8 cellular contexts compared by ENCODE assay signal in genomic region chr12:46386877-46387629, GRCh38. TPM values are rescaled to one million over a fixed set of nuclear protein-coding genes. Genes with fewer than 3 reads are reported as not detected.
DNase-seq lines count a peak whose midpoint lies in the region; ATAC-seq and TF ChIP-seq lines count a peak whose summit lies in the region.

No MANE protein-coding gene starts in this region.

- H3K4me1 ChIP-seq in BLaER1 treated with 17β-estradiol and CSF1 and Interleukin-3, amounts not matched to agents 10 nM and 100 nM = peaks cover 71 to 85% (median 79%) of the 10 kb centered on the region in 10 experiments

- peaks cover 0 to 7% (median 0%) of the 10 kb centered on the region in 11 experiments; a peak in 2 of 22 replicates for H3K36me3 ChIP-seq in BLaER1 treated with 17β-estradiol and CSF1 and Interleukin-3, amounts not matched to agents 10 nM and 100 nM

- H3K27me3 Mint-ChIP-seq in MCF 10A (ENCODE audit: insufficient read depth, unreplicated experiment) = no peaks in the 10 kb centered on the region

- ATAC-seq in GM19324 (IDR thresholded peaks at IDR 0.05; ENCODE audit: low FRiP score, unreplicated experiment) = no peak

- POLR2A ChIA-PET in MCF 10A (lab: Yijun Ruan, JAX) = interaction anchor here (0.8 to 15.1 kb wide), 31 partner anchors 9 to 314 kb away, joined by 3 to 302 read pairs (median 10); partner anchors contain the start of genes SLC38A1 and SLC38A2

- peaks cover 0 to 12% (median 9%) of the 10 kb centered on the region in 11 experiments; a peak in 16 of 22 replicates for H3K9me3 ChIP-seq in BLaER1 treated with 17β-estradiol and CSF1 and Interleukin-3, amounts not matched to agents 10 nM and 100 nM (replicated peaks in 1 of 11)

- H3K27ac Mint-ChIP-seq in MCF 10A (ENCODE audit: low read depth, unreplicated experiment) = peak overlapping the region; percentile 97

- intact Hi-C loops in MCF 10A (cut with micrococcal nuclease) = loop anchor here (1.0 kb wide), 1 partner anchor 43 kb away; no protein-coding TSS in a partner anchor

- H4K20me1 ChIP-seq in BLaER1 treated with 17β-estradiol and CSF1 and Interleukin-3, amounts not matched to agents 10 nM and 100 nM = no peaks in the 10 kb centered on the region

- H3K9ac ChIP-seq in BLaER1 treated with 17β-estradiol and CSF1 and Interleukin-3, amounts not matched to agents 10 nM and 100 nM = peak overlapping the region; percentile 32 to 64 (median 58); a peak in 20 of 22 replicates

- H3K4me3 Mint-ChIP-seq in MCF 10A (ENCODE audit: unreplicated experiment) = peak overlapping the region; percentile 45

- BruUV-seq in MCF 10A (replicated peaks; lab: Mats Ljungman, UMichigan) = TSS peak; percentile 6

- H3K27ac ChIP-seq in BLaER1 treated with 17β-estradiol and CSF1 and Interleukin-3, amounts not matched to agents 10 nM and 100 nM = peak overlapping the region; percentile 41 to 97 (median 95); a peak in 21 of 22 replicates

- peak overlapping the region; percentile 87 to 95 (median 92) for H3K4me2 ChIP-seq in BLaER1 treated with 17β-estradiol and CSF1 and Interleukin-3, amounts not matched to agents 10 nM and 100 nM

- CTCF ChIA-PET in MCF 10A (lab: Yijun Ruan, JAX) = interaction anchor here (0.6 to 1.9 kb wide), 5 partner anchors 14 to 161 kb away, joined by 3 to 11 read pairs (median 3); no protein-coding TSS in a partner anchor

- no peaks in the 10 kb centered on the region for H3K27me3 ChIP-seq in BLaER1 treated with 17β-estradiol and CSF1 and Interleukin-3, amounts not matched to agents 10 nM and 100 nM

- H3K4me1 Mint-ChIP-seq in MCF 10A (ENCODE audit: insufficient read depth, unreplicated experiment) = peaks cover 53% of the 10 kb centered on the region

- TF ChIP-seq CTCF in GM20000 (IDR thresholded peaks at IDR 0.05; ENCODE audit: extremely low read depth, missing control alignments) (no peak), LNCaP clone FGC (IDR thresholded peaks at IDR 0.05; ENCODE audit: control insufficient read depth, extremely low read depth, insufficient read depth) (no peak), MCF 10A (IDR thresholded peaks at IDR 0.05; ENCODE audit: unreplicated experiment) (no peak)

- H3K9me3 Mint-ChIP-seq in MCF 10A (ENCODE audit: unreplicated experiment) = no peaks in the 10 kb centered on the region

- peak overlapping the region; percentile 31 to 54 (median 40); a peak in 17 of 20 replicates for H3K4me3 ChIP-seq in BLaER1 treated with 17β-estradiol and CSF1 and Interleukin-3, amounts not matched to agents 10 nM and 100 nM
- peak overlapping the region; percentile 22; the same call in 1 of the 2 replicates for H3K4me3 ChIP-seq in LNCaP clone FGC (ENCODE audit: low read depth, low read length)

- DNase-seq in GM20000 (ENCODE audit: low spot score) (peak; percentile 50), LNCaP clone FGC (ENCODE audit: low read depth) (no peak), MCF 10A (ENCODE audit: unreplicated experiment) (peak; percentile 55), midbrain (lab: John Stamatoyannopoulos, UW) (peak; percentile 20), NCI-H1694 (lab: John Stamatoyannopoulos, UW) (no peak)
- DNase-seq in activated CD4-positive, alpha-beta T cell treated with anti-CD3 and anti-CD28 coated beads for 1 hour = no peak

- H3K36me3 Mint-ChIP-seq in MCF 10A (ENCODE audit: insufficient read depth, unreplicated experiment) = peaks cover 8% of the 10 kb centered on the region

RNA-seq across cellular contexts. Expression of gene SLC38A2, which starts 14.5 kb away (rescaled TPM):
- 817 and 1,070 TPM in 2 replicates for total RNA-seq in MCF 10A (2022)

Comparison
In these comparisons a context has a peak if more than half of its experiments do, and no peak if none do; other contexts are left out.
1. DNase-seq: peak in GM20000 (single experiment), MCF 10A (single experiment) and midbrain (single experiment); none in LNCaP clone FGC (single experiment), NCI-H1694 (single experiment) and activated CD4-positive, alpha-beta T cell treated with anti-CD3 and anti-CD28 coated beads for 1 hour (single experiment).